8 cellular contexts compared by ENCODE assay signal in the genomic region with DNA sequence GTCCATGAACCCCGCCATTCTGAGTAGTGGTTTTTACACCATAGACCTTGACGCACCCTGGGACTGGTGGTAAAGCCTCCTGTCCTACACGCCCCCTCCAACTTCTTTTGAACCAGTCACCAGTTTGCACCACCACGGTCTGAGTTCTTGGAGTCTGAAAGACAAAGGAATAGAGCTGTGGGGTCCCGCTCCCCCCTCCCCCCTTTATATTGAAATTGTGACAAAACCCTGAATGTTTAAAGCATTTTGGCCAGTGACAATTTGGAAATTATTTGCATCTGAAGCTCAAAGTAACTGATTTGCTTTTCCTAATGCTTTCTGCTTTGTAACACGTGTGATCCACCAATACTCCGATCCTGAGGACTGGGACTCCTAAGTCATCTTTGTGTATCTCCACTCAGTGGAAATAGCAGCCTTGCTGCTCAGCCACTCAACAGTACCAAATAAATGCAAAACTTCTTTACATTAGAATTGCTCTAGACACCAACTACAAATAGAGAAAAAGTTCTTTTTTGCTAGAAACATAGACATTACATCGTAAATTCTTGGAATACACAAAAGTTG. TPM values are rescaled to one million over a fixed set of nuclear protein-coding genes. Genes with fewer than 3 reads are reported as not detected.
A peak's percentile ranks its signal among the peaks of the same experiment; 100 is the strongest.
DNase-seq lines count a peak whose midpoint lies in the region; ATAC-seq, FAIRE-seq and TF ChIP-seq lines count a peak whose summit lies in the region.

No MANE protein-coding gene starts in this region.

- ATAC-seq in HG02588 (IDR thresholded peaks at IDR 0.05; ENCODE audit: unreplicated experiment): no peak
- no peak for ATAC-seq in GM18867 (IDR thresholded peaks at IDR 0.05; ENCODE audit: unreplicated experiment)

- H3K27me3 ChIP-seq in layer of hippocampus (ENCODE audit: control insufficient read depth, insufficient read depth, low read length) (no peaks in the 10 kb centered on the region), suprapubic skin (no peaks in the 10 kb centered on the region)

- no peak for FAIRE-seq in RCC 7860 (lab: Jason Lieb, UNC)

- H3K4me3 ChIP-seq in suprapubic skin: peak overlapping the region; percentile 93

- H3K27ac ChIP-seq in adipose tissue (ENCODE audit: low read depth, low read length): peak overlapping the region; percentile 41
- peak overlapping the region; percentile 99 for H3K27ac ChIP-seq in layer of hippocampus (ENCODE audit: low read depth, low read length)
- H3K27ac ChIP-seq in suprapubic skin: peak overlapping the region; percentile 100

- DNase-seq in ELR (ENCODE audit: low read depth) (peak; percentile 60), HuH-7.5 (ENCODE audit: low spot score) (peak; percentile 46), suprapubic skin (ENCODE audit: low spot score in 2 of 2) (no peak), RCC 7860 (ENCODE audit: low spot score) (no peak)

- TF ChIP-seq EP300 in suprapubic skin (IDR thresholded peaks at IDR 0.05): no peak

- no peaks in the 10 kb centered on the region for H3K9me3 ChIP-seq in suprapubic skin

- H3K36me3 ChIP-seq in suprapubic skin: peaks cover 23% of the 10 kb centered on the region

- TF ChIP-seq POLR2A in suprapubic skin (IDR thresholded peaks at IDR 0.05): no peak

- peaks cover 42% of the 10 kb centered on the region for H3K4me1 ChIP-seq in suprapubic skin

- 59 to 61% (median 60%) methylated on average over 8 of the region's 8 CpGs for WGBS in adipose tissue, 3 donors
- WGBS in suprapubic skin: 63% methylated on average over 8 of the region's 8 CpGs

- peak in 1 of 2 donors; percentile 19 for TF ChIP-seq CTCF in suprapubic skin (IDR thresholded peaks at IDR 0.05)

RNA-seq across cellular contexts. Expression of gene SRSF7, which starts 0.8 kb away (rescaled TPM):
- 100 to 1,000 TPM in 1 of 3 donors, 10 to 100 TPM in 2; 46.1 to 168 (median 98.6) TPM for polyA plus RNA-seq in adipose tissue
- total RNA-seq in suprapubic skin: 100 to 1,000 TPM in 1 of 4 donors, 10 to 100 TPM in 3; 90.4 to 144 (median 94.2) TPM

RNA-seq across cellular contexts. Expression of gene GEMIN6, which starts 26.1 kb away (rescaled TPM):
- 1 to 10 TPM; 5.7 to 6.7 (median 5.8) TPM for polyA plus RNA-seq in adipose tissue
- 1 to 10 TPM; 3.9 to 7.7 (median 4.7) TPM for total RNA-seq in suprapubic skin

Comparison
In these comparisons a context has a peak if more than half of its experiments do, and no peak if none do; other contexts are left out.
1. DNase-seq: peak in ELR (single experiment) and HuH-7.5 (single experiment); none in suprapubic skin (0 of 2) and RCC 7860 (single experiment).
2. H3K27ac ChIP-seq: peak in every context shown above with its lines; median percentile 100 in suprapubic skin; 99 in layer of hippocampus; 41 in adipose tissue.